In the genomic region with DNA sequence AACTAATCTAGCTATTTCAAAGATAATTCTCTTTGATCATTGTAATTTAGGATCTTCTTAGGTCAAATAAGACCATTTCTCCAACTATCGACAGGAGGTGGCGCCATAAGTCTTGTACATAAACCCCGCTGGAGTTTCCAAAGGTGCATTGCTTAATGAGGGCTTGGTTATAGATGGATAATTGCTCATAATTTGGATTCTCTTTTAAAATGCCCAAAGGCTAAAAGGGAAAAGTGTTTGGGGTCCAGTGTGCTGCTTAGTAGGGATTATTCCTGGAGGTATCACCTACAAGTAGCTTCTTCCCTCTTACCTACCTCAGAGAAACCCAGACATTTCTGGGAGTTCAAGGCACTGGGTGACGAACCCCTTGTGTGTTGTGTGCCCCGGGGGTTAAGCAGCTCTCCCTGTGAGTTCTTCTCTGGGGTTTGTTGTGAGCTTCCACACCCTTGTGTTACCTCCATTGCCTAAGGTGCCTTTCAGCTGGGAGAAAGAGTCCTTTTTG, we compare ENCODE assay signal across 8 cellular contexts.
DNase-seq lines count a peak whose midpoint lies in the region; ATAC-seq and TF ChIP-seq lines count a peak whose summit lies in the region.

No MANE protein-coding gene starts in this region.

- CTCF ChIA-PET in GM10248 (lab: Yijun Ruan, JAX): interaction anchor here (0.6 to 4.5 kb wide), 62 partner anchors 9 to 840 kb away, joined by 3 to 67 read pairs (median 4); partner anchors contain the start of genes INSIG1 and PAXIP1

- peak; percentile 51 for ATAC-seq in HG02759 (IDR thresholded peaks at IDR 0.05; ENCODE audit: unreplicated experiment)
- peak; percentile 88 to 89 for ATAC-seq in left cardiac atrium

- peak; percentile 72 for TF ChIP-seq CTCF in GM10248 (IDR thresholded peaks at IDR 0.05; ENCODE audit: control extremely low read depth, extremely low read depth, low read depth, missing control alignments)

- intact Hi-C loops in left cardiac atrium (cut with DNase I): loop anchor here (2.0 to 10.0 kb wide), 3 partner anchors 267 to 840 kb away; no protein-coding TSS in a partner anchor

- DNase-seq in GM10248 (ENCODE audit: extremely low spot score) (peak; percentile 49), NCI-H1417 treated with DMSO at 0.1 percent for 48 hours (lab: John Stamatoyannopoulos, UW) (peak; percentile 26), T follicular helper cell (ENCODE audit: low read depth) (peak; percentile 74), amniotic epithelial cell (ENCODE audit: low read depth) (peak; percentile 88), left cardiac atrium (peak; percentile 82), retina (peak; percentile 65), GM19238 (ENCODE audit: insufficient read length, low spot score) (no peak)

- POLR2A ChIA-PET in GM10248 (lab: Yijun Ruan, JAX): interaction anchor here (0.5 kb wide), 1 partner anchor 92 kb away, joined by 4 read pairs; no protein-coding TSS in a partner anchor
